Comparison of ENCODE assay signal across 13 cellular contexts in genomic region chr4:121707344-121707743, GRCh38. TPM values are rescaled to one million over a fixed set of nuclear protein-coding genes. Genes with fewer than 3 reads are reported as not detected.
"Had no signal": no experiment of that assay in that cellular context is flagged by ENCODE, and none has a peak within 500 bp of the region (broad histone marks: within the 10 kb centered on the region; RNA-seq: fewer than 3 reads in every experiment).

No MANE protein-coding gene starts in this region.

- ATAC-seq: left cardiac atrium had no signal

- H3K36me3 ChIP-seq: esophagus muscularis mucosa, right atrium auricular region, WERI-Rb-1 had no signal

- DNase-seq: activated gamma-delta T cell, amniotic stem cell, left cardiac atrium, naive B cell, testis, WERI-Rb-1 had no signal

- H3K36me3 Mint-ChIP-seq: brain had no signal

- H3K9me3 ChIP-seq: esophagus muscularis mucosa, right atrium auricular region, testis had no signal

- H3K27ac Mint-ChIP-seq: brain, naive B cell had no signal

- H3K27ac ChIP-seq: esophagus muscularis mucosa, right atrium auricular region, skin epidermis, testis, WERI-Rb-1 had no signal

- H3K27me3 ChIP-seq: esophagus muscularis mucosa, right atrium auricular region, testis had no signal

- H3K4me3 ChIP-seq: esophagus muscularis mucosa, lung, right atrium auricular region, skin epidermis, testis had no signal

RNA-seq across cellular contexts. Expression of gene SMIM43, which starts 57.6 kb away (rescaled TPM):
- total RNA-seq: left cardiac atrium, posterior vena cava, right atrium auricular region, ureter had no signal
